10 cellular contexts compared by ENCODE assay signal in genomic region chr21:44912158-44912473, GRCh38. TPM values are rescaled to one million over a fixed set of nuclear protein-coding genes. Genes with fewer than 3 reads are reported as not detected.
A peak's percentile ranks its signal among the peaks of the same experiment; 100 is the strongest.
DNase-seq lines count a peak whose midpoint lies in the region; ATAC-seq and TF ChIP-seq lines count a peak whose summit lies in the region.
"Had no signal": no experiment of that assay in that cellular context is flagged by ENCODE, and none has a peak within 500 bp of the region (broad histone marks: within the 10 kb centered on the region; RNA-seq: fewer than 3 reads in every experiment).

No MANE protein-coding gene starts in this region.

- peak overlapping the region; percentile 72; the same call in 1 of the 2 replicates for H2AFZ ChIP-seq in OCI-LY7 (ENCODE audit: low read length)

- H3K27me3 ChIP-seq in CD4-positive, CD25-positive, alpha-beta regulatory T cell (ENCODE audit: control insufficient read depth, insufficient read depth, low read length), result no peaks in the 10 kb centered on the region
- H3K27me3 ChIP-seq in colonic mucosa, result no peaks in the 10 kb centered on the region
- H3K27me3 ChIP-seq: tibial nerve had no signal

- no peaks in the 10 kb centered on the region for H3K9me3 Mint-ChIP-seq in CD4-positive, CD25-positive, alpha-beta regulatory T cell
- no peaks in the 10 kb centered on the region for H3K9me3 Mint-ChIP-seq in naive thymus-derived CD8-positive, alpha-beta T cell

- peak overlapping the region; percentile 57 for H3K4me3 ChIP-seq in CD4-positive, CD25-positive, alpha-beta regulatory T cell (ENCODE audit: low read depth, low read length)
- H3K4me3 ChIP-seq in OCI-LY7 (ENCODE audit: low read depth, low read length, poor library complexity, severe bottlenecking), result no peak overlapping the region
- H3K4me3 ChIP-seq in colonic mucosa, result no peak overlapping the region
- H3K4me3 ChIP-seq: tibial nerve had no signal

- POLR2A ChIA-PET in OCI-LY7 (lab: Charles Lee), result interaction anchor here (1.0 kb wide), 1 partner anchor 15 kb away, joined by 9 read pairs; no protein-coding TSS in a partner anchor
- POLR2A ChIA-PET in naive thymus-derived CD8-positive, alpha-beta T cell (lab: Charles Lee), result interaction anchor here (1.0 to 16.7 kb wide), 10 partner anchors 7 to 402 kb away, joined by 3 to 703 read pairs (median 10); partner anchors contain the start of genes ITGB2, PTTG1IP and SLX9

- H4K20me1 ChIP-seq in OCI-LY7 (ENCODE audit: insufficient read depth, low read length), result no peaks in the 10 kb centered on the region

- no peaks in the 10 kb centered on the region for H3K9me3 ChIP-seq in CD4-positive, CD25-positive, alpha-beta regulatory T cell (ENCODE audit: control insufficient read depth in 2 of 2, low read length in 2 of 2)
- H3K9me3 ChIP-seq in OCI-LY7 (ENCODE audit: low read length) (no peaks in the 10 kb centered on the region), colonic mucosa (no peaks in the 10 kb centered on the region)
- H3K9me3 ChIP-seq: tibial nerve had no signal

- H3K9ac ChIP-seq in colonic mucosa (ENCODE audit: low read depth in 2 of 2, low read length in 2 of 2), result peak overlapping the region in 1 of 2 donors; percentile 16

- DNase-seq in CD4-positive, CD25-positive, alpha-beta regulatory T cell, result no peak
- no peak for DNase-seq in OCI-LY7 (ENCODE audit: low spot score)
- peak; percentile 54 for DNase-seq in colonic mucosa
- DNase-seq in naive thymus-derived CD8-positive, alpha-beta T cell, result peak in 1 of 10 donors; percentile 45
- no peak for DNase-seq in NCI-H2171 (lab: John Stamatoyannopoulos, UW)
- no peak for DNase-seq in NK-92 (lab: John Stamatoyannopoulos, UW; ENCODE audit: unreplicated experiment)
- DNase-seq in activated effector memory CD4-positive, alpha-beta T cell treated with anti-CD3 and anti-CD28 coated beads, Interleukin-2, amount 50 U/mL, for 16 hours, result no peak
- DNase-seq: NCI-H526 treated with DMSO at 0.1 percent for 48 hours had no signal

- H3K4me3 Mint-ChIP-seq in CD4-positive, CD25-positive, alpha-beta regulatory T cell, result peak overlapping the region; percentile 83 to 93 (median 88)
- peak overlapping the region; percentile 63 to 91 (median 78) for H3K4me3 Mint-ChIP-seq in naive thymus-derived CD8-positive, alpha-beta T cell

- CTCF ChIA-PET in OCI-LY7 (lab: Charles Lee; ENCODE audit: unreplicated experiment), result no interaction called here

- H3K27ac Mint-ChIP-seq in CD4-positive, CD25-positive, alpha-beta regulatory T cell, result peak overlapping the region; percentile 94 to 95 (median 94)
- H3K27ac Mint-ChIP-seq in naive thymus-derived CD8-positive, alpha-beta T cell, result peak overlapping the region; percentile 89 to 98 (median 95)

- H3K4me1 ChIP-seq in CD4-positive, CD25-positive, alpha-beta regulatory T cell (ENCODE audit: control insufficient read depth, insufficient read depth, low read length, poor library complexity, severe bottlenecking), result peaks cover 73% of the 10 kb centered on the region
- H3K4me1 ChIP-seq in OCI-LY7 (ENCODE audit: insufficient read depth, low read length, poor library complexity, severe bottlenecking), result peaks cover 41% of the 10 kb centered on the region
- H3K4me1 ChIP-seq in colonic mucosa, result peaks cover 19% of the 10 kb centered on the region

- H3K36me3 Mint-ChIP-seq in CD4-positive, CD25-positive, alpha-beta regulatory T cell, result peaks cover 13% of the 10 kb centered on the region
- peaks cover 0 to 27% (median 8%) of the 10 kb centered on the region in 3 donors for H3K36me3 Mint-ChIP-seq in naive thymus-derived CD8-positive, alpha-beta T cell

- ATAC-seq in CD4-positive, CD25-positive, alpha-beta regulatory T cell (ENCODE audit: low read depth in 2 of 2), result no peak
- no peak for ATAC-seq in naive thymus-derived CD8-positive, alpha-beta T cell
- no peak for ATAC-seq in activated CD4-positive, CD25-positive, alpha-beta regulatory T cell treated with anti-CD3 and anti-CD28 coated beads, Interleukin-2, amount 50 U/mL, for 24 hours

- H3K4me2 ChIP-seq in OCI-LY7 (ENCODE audit: low read length), result no peak overlapping the region; the same call in 1 of the 2 replicates

- peak overlapping the region; percentile 86 for H3K27ac ChIP-seq in CD4-positive, CD25-positive, alpha-beta regulatory T cell (ENCODE audit: insufficient read depth, low read length, poor library complexity, severe bottlenecking)
- H3K27ac ChIP-seq in OCI-LY7 (ENCODE audit: low read depth, low read length, poor library complexity, severe bottlenecking) (peak overlapping the region; percentile 23), colonic mucosa (peak overlapping the region; percentile 42)

- peaks cover 9 to 83% (median 43%) of the 10 kb centered on the region in 4 donors for H3K4me1 Mint-ChIP-seq in CD4-positive, CD25-positive, alpha-beta regulatory T cell
- peaks cover 40 to 94% (median 85%) of the 10 kb centered on the region in 4 donors for H3K4me1 Mint-ChIP-seq in naive thymus-derived CD8-positive, alpha-beta T cell

- no peaks in the 10 kb centered on the region for H3K79me2 ChIP-seq in OCI-LY7 (ENCODE audit: insufficient read depth, low read depth, low read length)

- H3K36me3 ChIP-seq in CD4-positive, CD25-positive, alpha-beta regulatory T cell (ENCODE audit: control insufficient read depth, insufficient read depth, low read length), result peaks cover 33% of the 10 kb centered on the region
- H3K36me3 ChIP-seq in OCI-LY7 (ENCODE audit: insufficient read depth, low read length), result no peaks in the 10 kb centered on the region
- H3K36me3 ChIP-seq in colonic mucosa, result no peaks in the 10 kb centered on the region
- H3K36me3 ChIP-seq: tibial nerve had no signal

- no TSS peak for BruUV-seq in OCI-LY7 (replicated peaks; lab: Mats Ljungman, UMichigan)

- TF ChIP-seq CTCF in OCI-LY7 (conservative IDR thresholded peaks at IDR 0.05; ENCODE audit: low read length), result no peak
- TF ChIP-seq CTCF in colonic mucosa (IDR thresholded peaks at IDR 0.05), result no peak

- H3K27me3 Mint-ChIP-seq in CD4-positive, CD25-positive, alpha-beta regulatory T cell, result no peaks in the 10 kb centered on the region
- no peaks in the 10 kb centered on the region for H3K27me3 Mint-ChIP-seq in naive thymus-derived CD8-positive, alpha-beta T cell

- no peaks in the 10 kb centered on the region for H3K9me2 ChIP-seq in OCI-LY7 (ENCODE audit: insufficient read depth, low read length)

- intact Hi-C loops in OCI-LY7 (cut with micrococcal nuclease; ENCODE audit: unreplicated experiment), result no loop called here
- intact Hi-C loops in colonic mucosa (cut with DNase I), result loop anchor here (10.0 kb wide), 1 partner anchor 107 kb away; the partner anchor contains the start of gene UBE2G2

RNA-seq across cellular contexts. Expression of gene ITGB2, which starts 8.6 kb away (rescaled TPM):
- 411 TPM for total RNA-seq in CD4-positive, CD25-positive, alpha-beta regulatory T cell
- 100 to 1,000 TPM; 415 to 519 (median 446) TPM for polyA plus RNA-seq in CD4-positive, CD25-positive, alpha-beta regulatory T cell
- 4.2 and 11.6 TPM in 2 replicates for total RNA-seq in OCI-LY7 (2014; rRNA removed; shearing (Covaris generic))
- total RNA-seq in OCI-LY7 (2022), result 60.8 and 78.9 TPM in 2 replicates
- total RNA-seq in colonic mucosa, result 10 to 100 TPM; 13.1 to 27.1 TPM
- total RNA-seq in naive thymus-derived CD8-positive, alpha-beta T cell, result 100 to 1,000 TPM; 177 to 180 TPM
- 100 to 1,000 TPM; 423 to 549 (median 524) TPM for polyA plus RNA-seq in naive thymus-derived CD8-positive, alpha-beta T cell

RNA-seq across cellular contexts. Expression of gene SLX9, which starts 27.7 kb away (rescaled TPM):
- 21.8 TPM for total RNA-seq in CD4-positive, CD25-positive, alpha-beta regulatory T cell
- polyA plus RNA-seq in CD4-positive, CD25-positive, alpha-beta regulatory T cell, result 10 to 100 TPM in 3 of 4 donors, 1 to 10 TPM in 1; 7.6 to 12.0 (median 10.0) TPM
- total RNA-seq in OCI-LY7 (2014; rRNA removed; shearing (Covaris generic)), result 18.6 and 37.0 TPM in 2 replicates
- 53.3 and 61.6 TPM in 2 replicates for total RNA-seq in OCI-LY7 (2022)
- total RNA-seq in colonic mucosa, result 10 to 100 TPM; 30.6 to 50.1 TPM
- total RNA-seq in naive thymus-derived CD8-positive, alpha-beta T cell, result 10 to 100 TPM; 23.5 to 27.9 TPM
- polyA plus RNA-seq in naive thymus-derived CD8-positive, alpha-beta T cell, result 10 to 100 TPM; 11.7 to 13.5 (median 12.1) TPM

RNA-seq across cellular contexts. Expression of gene PTTG1IP, which starts 38.6 kb away (rescaled TPM):
- 98.3 TPM for total RNA-seq in CD4-positive, CD25-positive, alpha-beta regulatory T cell
- polyA plus RNA-seq in CD4-positive, CD25-positive, alpha-beta regulatory T cell, result 100 to 1,000 TPM in 1 of 4 donors, 10 to 100 TPM in 3; 78.5 to 100 (median 95.1) TPM
- total RNA-seq in OCI-LY7 (2014; rRNA removed; shearing (Covaris generic)), result 38.3 and 38.9 TPM in 2 replicates
- total RNA-seq in OCI-LY7 (2022) (56.3 and 58.1 TPM in 2 replicates), colonic mucosa (100 to 1,000 TPM; 218 to 414 TPM)
- 10 to 100 TPM; 62.0 to 68.7 TPM for total RNA-seq in naive thymus-derived CD8-positive, alpha-beta T cell
- 10 to 100 TPM; 42.4 to 54.1 (median 44.3) TPM for polyA plus RNA-seq in naive thymus-derived CD8-positive, alpha-beta T cell

Comparison
In these comparisons a context has a peak if more than half of its experiments do, and no peak if none do; other contexts are left out.
1. H3K27ac ChIP-seq: peak in every context shown above with its lines; median percentile 86 in CD4-positive, CD25-positive, alpha-beta regulatory T cell; 42 in colonic mucosa; 23 in OCI-LY7.